In genomic region chr10:125299476-125299875, GRCh38 we compare ENCODE assay signal across 18 cellular contexts.
DNase-seq lines count a peak whose midpoint lies in the region; ATAC-seq and TF ChIP-seq lines count a peak whose summit lies in the region.
"Had no signal": no experiment of that assay in that cellular context is flagged by ENCODE, and none has a peak within 500 bp of the region (broad histone marks: within the 10 kb centered on the region; RNA-seq: fewer than 3 reads in every experiment).

No MANE protein-coding gene starts in this region.

- no peaks in the 10 kb centered on the region for H3K9me3 Mint-ChIP-seq in chondrocyte (ENCODE audit: low read depth)
- H3K9me3 Mint-ChIP-seq: CD4-positive, alpha-beta T cell; GM23338; H9 had no signal

- H3K27ac Mint-ChIP-seq in chondrocyte (ENCODE audit: unreplicated experiment): no peak overlapping the region
- H3K27ac Mint-ChIP-seq: CD14-positive monocyte; CD4-positive, alpha-beta T cell; CD8-positive, alpha-beta memory T cell; GM23338 had no signal

- H3K4me1 Mint-ChIP-seq in chondrocyte (ENCODE audit: low read depth): no peaks in the 10 kb centered on the region
- H3K4me1 Mint-ChIP-seq: CD14-positive monocyte; CD8-positive, alpha-beta memory T cell; GM23338; H9 had no signal

- TF ChIP-seq CTCF in chondrocyte (IDR thresholded peaks at IDR 0.05): no peak

- DNase-seq in COLO829 (ENCODE audit: low spot score) (peak; percentile 11), left kidney (ENCODE audit: low read depth, low spot score) (peak; percentile 46), chondrocyte (ENCODE audit: low spot score) (no peak), NCI-H1436 treated with DMSO at 0.1 percent for 48 hours (lab: John Stamatoyannopoulos, UW) (no peak)
- DNase-seq: AML-193; BE2C; Calu3; CD4-positive, alpha-beta T cell; CD8-positive, alpha-beta memory T cell; COR-L47; DMS53; DMS79 treated with DMSO at 0.1 percent for 48 hours; H9 had no signal

- H3K36me3 Mint-ChIP-seq in chondrocyte (ENCODE audit: low read depth): no peaks in the 10 kb centered on the region
- H3K36me3 Mint-ChIP-seq: CD14-positive monocyte; CD8-positive, alpha-beta memory T cell had no signal

- no peak overlapping the region for H3K4me3 Mint-ChIP-seq in chondrocyte (ENCODE audit: unreplicated experiment)
- H3K4me3 Mint-ChIP-seq: CD14-positive monocyte; CD4-positive, alpha-beta T cell; CD8-positive, alpha-beta memory T cell; GM23338; H9 had no signal

- TF ChIP-seq EP300 in Ishikawa (IDR thresholded peaks at IDR 0.05; ENCODE audit: borderline replicate concordance): no peak; the same call in 1 of the 2 replicates

- ATAC-seq in GM21619 (IDR thresholded peaks at IDR 0.05; ENCODE audit: unreplicated experiment): no peak
- ATAC-seq: GM12878, GM23338 had no signal

- no peak for TF ChIP-seq RAD21 in Ishikawa (IDR thresholded peaks at IDR 0.05; ENCODE audit: low read depth)

- H3K27me3 Mint-ChIP-seq in chondrocyte (ENCODE audit: low read depth): peaks cover 29% of the 10 kb centered on the region
- H3K27me3 Mint-ChIP-seq: CD4-positive, alpha-beta T cell had no signal

TF ChIP-seq in Ishikawa, 13 proteins besides CTCF, POLR2A, EP300 and RAD21:
- TF ChIP-seq TEAD4 (IDR thresholded peaks at IDR 0.05): 0 out of 2 replicates have a peak, but pooled peaks have one; percentile 20
- TF ChIP-seq YY1 (IDR thresholded peaks at IDR 0.05; ENCODE audit: low read depth): no peak
- no peak for TF ChIP-seq EGR1 (IDR thresholded peaks at IDR 0.05)
- TF ChIP-seq USF1 (IDR thresholded peaks at IDR 0.05): no peak
- no peak for TF ChIP-seq ZBTB7A (IDR thresholded peaks at IDR 0.05; ENCODE audit: low read depth)
- TF ChIP-seq TAF1 (IDR thresholded peaks at IDR 0.05; ENCODE audit: low read depth): no peak
- TF ChIP-seq TCF12 (IDR thresholded peaks at IDR 0.05; ENCODE audit: low read depth): no peak
- 0 out of 2 replicates have a peak, but pooled peaks have one; percentile 20 for TF ChIP-seq FOXM1 (IDR thresholded peaks at IDR 0.05; ENCODE audit: borderline replicate concordance, low read depth)
- TF ChIP-seq NFIC (IDR thresholded peaks at IDR 0.05): peak; percentile 67

Comparison
In these comparisons a context has a peak if more than half of its experiments do, and no peak if none do; other contexts are left out.
1. DNase-seq: peak in COLO829 (single experiment) and left kidney (single experiment); none in chondrocyte (single experiment) and NCI-H1436 treated with DMSO at 0.1 percent for 48 hours (single experiment).